ENCODE assay signal across 1 cellular context in the genomic region with DNA sequence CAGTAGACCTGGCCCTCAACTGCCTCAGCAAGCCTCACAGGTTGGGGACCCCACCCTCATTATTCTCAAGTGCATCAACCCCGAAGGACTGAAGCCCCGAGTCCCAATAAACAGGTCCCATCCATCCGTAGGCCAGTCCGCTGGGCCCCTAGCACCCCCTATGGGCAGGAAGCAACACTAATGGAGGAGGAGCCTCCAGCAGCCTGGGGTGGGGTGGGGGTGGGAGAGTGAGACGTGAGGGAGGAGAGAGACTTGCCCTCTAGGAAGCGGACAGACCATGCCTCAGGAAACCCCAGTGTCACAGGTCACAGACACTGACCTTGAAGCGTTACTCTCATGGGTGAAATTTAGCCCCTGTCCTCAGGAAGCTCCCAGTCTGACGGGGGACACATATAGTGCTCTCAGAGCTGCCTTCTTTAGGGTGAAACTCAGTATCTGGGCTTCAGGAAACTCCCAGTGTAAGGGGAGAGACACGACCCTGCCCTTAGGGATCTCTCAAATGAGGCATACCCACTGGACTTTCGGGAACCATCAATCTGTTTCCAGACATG.
TF ChIP-seq lines count a peak whose summit lies in the region.

No MANE protein-coding gene starts in this region.

TF ChIP-seq in liver, 16 proteins besides CTCF, POLR2A, EP300 and RAD21 (continued from another document):
- TF ChIP-seq, protein P1, sequence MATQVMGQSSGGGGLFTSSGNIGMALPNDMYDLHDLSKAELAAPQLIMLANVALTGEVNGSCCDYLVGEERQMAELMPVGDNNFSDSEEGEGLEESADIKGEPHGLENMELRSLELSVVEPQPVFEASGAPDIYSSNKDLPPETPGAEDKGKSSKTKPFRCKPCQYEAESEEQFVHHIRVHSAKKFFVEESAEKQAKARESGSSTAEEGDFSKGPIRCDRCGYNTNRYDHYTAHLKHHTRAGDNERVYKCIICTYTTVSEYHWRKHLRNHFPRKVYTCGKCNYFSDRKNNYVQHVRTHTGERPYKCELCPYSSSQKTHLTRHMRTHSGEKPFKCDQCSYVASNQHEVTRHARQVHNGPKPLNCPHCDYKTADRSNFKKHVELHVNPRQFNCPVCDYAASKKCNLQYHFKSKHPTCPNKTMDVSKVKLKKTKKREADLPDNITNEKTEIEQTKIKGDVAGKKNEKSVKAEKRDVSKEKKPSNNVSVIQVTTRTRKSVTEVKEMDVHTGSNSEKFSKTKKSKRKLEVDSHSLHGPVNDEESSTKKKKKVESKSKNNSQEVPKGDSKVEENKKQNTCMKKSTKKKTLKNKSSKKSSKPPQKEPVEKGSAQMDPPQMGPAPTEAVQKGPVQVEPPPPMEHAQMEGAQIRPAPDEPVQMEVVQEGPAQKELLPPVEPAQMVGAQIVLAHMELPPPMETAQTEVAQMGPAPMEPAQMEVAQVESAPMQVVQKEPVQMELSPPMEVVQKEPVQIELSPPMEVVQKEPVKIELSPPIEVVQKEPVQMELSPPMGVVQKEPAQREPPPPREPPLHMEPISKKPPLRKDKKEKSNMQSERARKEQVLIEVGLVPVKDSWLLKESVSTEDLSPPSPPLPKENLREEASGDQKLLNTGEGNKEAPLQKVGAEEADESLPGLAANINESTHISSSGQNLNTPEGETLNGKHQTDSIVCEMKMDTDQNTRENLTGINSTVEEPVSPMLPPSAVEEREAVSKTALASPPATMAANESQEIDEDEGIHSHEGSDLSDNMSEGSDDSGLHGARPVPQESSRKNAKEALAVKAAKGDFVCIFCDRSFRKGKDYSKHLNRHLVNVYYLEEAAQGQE (IDR thresholded peaks at IDR 0.05) = no peak
- TF ChIP-seq FOXA2 (IDR thresholded peaks at IDR 0.05) (no peak), HNF4A (conservative IDR thresholded peaks at IDR 0.05) (no peak), NR2F2 (IDR thresholded peaks at IDR 0.05) (no peak), FOXA1 (IDR thresholded peaks at IDR 0.05) (no peak)
